8 cellular contexts compared by ENCODE assay signal in genomic region chr14:45253070-45253753, GRCh38. TPM values are rescaled to one million over a fixed set of nuclear protein-coding genes. Genes with fewer than 3 reads are reported as not detected.
DNase-seq lines count a peak whose midpoint lies in the region; ATAC-seq and TF ChIP-seq lines count a peak whose summit lies in the region.

Gene MIS18BP1, minus strand, starts transcription at chr14:45253202. Its CDS starts 5,916 bp downstream, at chr14:45247286.

- peak; percentile 97 for DNase-seq in DMS53 (lab: John Stamatoyannopoulos, UW)
- peak; percentile 75 for DNase-seq in OCI-M2 (lab: John Stamatoyannopoulos, UW; ENCODE audit: unreplicated experiment)
- peak; percentile 86 for DNase-seq in activated T-cell treated with anti-CD3 and anti-CD28 coated beads for 4 hours
- DNase-seq in epithelial cell of prostate (ENCODE audit: low read depth, low spot score): peak; percentile 84
- DNase-seq in mucosa of descending colon: peak; percentile 96 to 98 (median 97)
- peak; percentile 86 for DNase-seq in stimulated activated CD8-positive, alpha-beta memory T cell treated with anti-CD3 and anti-CD28 coated beads, Interleukin-4, amount 100 ng/mL, for 24 hours (ENCODE audit: low read depth)

- peaks cover 8% of the 10 kb centered on the region for H3K9me3 ChIP-seq in mucosa of descending colon

- peak within 1 kb of the TSS; percentile 83 for H3K27ac ChIP-seq in epithelial cell of prostate

- ATAC-seq in GM21576 (IDR thresholded peaks at IDR 0.05; ENCODE audit: unreplicated experiment) (peak; percentile 75), mucosa of descending colon (peak; percentile 97)

- intact Hi-C loops in mucosa of descending colon (cut with DNase I, micrococcal nuclease): no loop called here

- no peaks in the 10 kb centered on the region for H3K4me1 ChIP-seq in mucosa of descending colon (ENCODE audit: low read depth)

- H3K36me3 ChIP-seq in mucosa of descending colon (ENCODE audit: low read depth): no peaks in the 10 kb centered on the region

- TF ChIP-seq EP300 in Ishikawa (IDR thresholded peaks at IDR 0.05; ENCODE audit: borderline replicate concordance): no peak

- peak; percentile 91 for TF ChIP-seq CTCF in mucosa of descending colon (IDR thresholded peaks at IDR 0.05)

- TF ChIP-seq RAD21 in Ishikawa (IDR thresholded peaks at IDR 0.05; ENCODE audit: low read depth): peak; percentile 1; the same call in 1 of the 2 replicates

- H3K4me3 ChIP-seq in mucosa of descending colon: peak within 1 kb of the TSS; percentile 48

TF ChIP-seq in Ishikawa, 13 proteins besides CTCF, POLR2A, EP300 and RAD21:
- TF ChIP-seq, protein P1, sequence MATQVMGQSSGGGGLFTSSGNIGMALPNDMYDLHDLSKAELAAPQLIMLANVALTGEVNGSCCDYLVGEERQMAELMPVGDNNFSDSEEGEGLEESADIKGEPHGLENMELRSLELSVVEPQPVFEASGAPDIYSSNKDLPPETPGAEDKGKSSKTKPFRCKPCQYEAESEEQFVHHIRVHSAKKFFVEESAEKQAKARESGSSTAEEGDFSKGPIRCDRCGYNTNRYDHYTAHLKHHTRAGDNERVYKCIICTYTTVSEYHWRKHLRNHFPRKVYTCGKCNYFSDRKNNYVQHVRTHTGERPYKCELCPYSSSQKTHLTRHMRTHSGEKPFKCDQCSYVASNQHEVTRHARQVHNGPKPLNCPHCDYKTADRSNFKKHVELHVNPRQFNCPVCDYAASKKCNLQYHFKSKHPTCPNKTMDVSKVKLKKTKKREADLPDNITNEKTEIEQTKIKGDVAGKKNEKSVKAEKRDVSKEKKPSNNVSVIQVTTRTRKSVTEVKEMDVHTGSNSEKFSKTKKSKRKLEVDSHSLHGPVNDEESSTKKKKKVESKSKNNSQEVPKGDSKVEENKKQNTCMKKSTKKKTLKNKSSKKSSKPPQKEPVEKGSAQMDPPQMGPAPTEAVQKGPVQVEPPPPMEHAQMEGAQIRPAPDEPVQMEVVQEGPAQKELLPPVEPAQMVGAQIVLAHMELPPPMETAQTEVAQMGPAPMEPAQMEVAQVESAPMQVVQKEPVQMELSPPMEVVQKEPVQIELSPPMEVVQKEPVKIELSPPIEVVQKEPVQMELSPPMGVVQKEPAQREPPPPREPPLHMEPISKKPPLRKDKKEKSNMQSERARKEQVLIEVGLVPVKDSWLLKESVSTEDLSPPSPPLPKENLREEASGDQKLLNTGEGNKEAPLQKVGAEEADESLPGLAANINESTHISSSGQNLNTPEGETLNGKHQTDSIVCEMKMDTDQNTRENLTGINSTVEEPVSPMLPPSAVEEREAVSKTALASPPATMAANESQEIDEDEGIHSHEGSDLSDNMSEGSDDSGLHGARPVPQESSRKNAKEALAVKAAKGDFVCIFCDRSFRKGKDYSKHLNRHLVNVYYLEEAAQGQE (IDR thresholded peaks at IDR 0.05; ENCODE audit: low read depth): no peak
- peak; percentile 27; the same call in 1 of the 2 replicates for TF ChIP-seq NFIC (IDR thresholded peaks at IDR 0.05)
- no peak for TF ChIP-seq TCF12 (IDR thresholded peaks at IDR 0.05; ENCODE audit: low read depth)
- peak; percentile 64; the same call in 1 of the 2 replicates for TF ChIP-seq ZBTB7A (IDR thresholded peaks at IDR 0.05; ENCODE audit: low read depth)
- TF ChIP-seq CEBPB (IDR thresholded peaks at IDR 0.05): peak; percentile 88
- TF ChIP-seq EGR1 (IDR thresholded peaks at IDR 0.05): no peak
- peak; percentile 88 for TF ChIP-seq CREB1 (IDR thresholded peaks at IDR 0.05; ENCODE audit: low read depth)
- TF ChIP-seq TEAD4 (IDR thresholded peaks at IDR 0.05): no peak
- 0 out of 2 replicates have a peak, but pooled peaks have one; percentile 38 for TF ChIP-seq YY1 (IDR thresholded peaks at IDR 0.05; ENCODE audit: low read depth)
- TF ChIP-seq FOXM1 (IDR thresholded peaks at IDR 0.05; ENCODE audit: borderline replicate concordance, low read depth): peak; percentile 90
- TF ChIP-seq, protein P2, sequence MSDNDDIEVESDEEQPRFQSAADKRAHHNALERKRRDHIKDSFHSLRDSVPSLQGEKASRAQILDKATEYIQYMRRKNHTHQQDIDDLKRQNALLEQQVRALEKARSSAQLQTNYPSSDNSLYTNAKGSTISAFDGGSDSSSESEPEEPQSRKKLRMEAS (IDR thresholded peaks at IDR 0.05): peak; percentile 93
- TF ChIP-seq TAF1 (IDR thresholded peaks at IDR 0.05; ENCODE audit: low read depth): peak; percentile 67

RNA-seq across cellular contexts. Expression of gene MIS18BP1, which starts in this region (rescaled TPM):
- 10 to 100 TPM; 20.4 to 27.7 (median 22.1) TPM for total RNA-seq in mucosa of descending colon

Comparison
In these comparisons a context has a peak if more than half of its experiments do, and no peak if none do; other contexts are left out.
1. Peak in every context shown above with its lines: DNase-seq, ATAC-seq, H3K4me3 ChIP-seq and H3K27ac ChIP-seq.